Comparison of ENCODE assay signal across 31 cellular contexts in genomic region chr20:52727740-52728456, GRCh38.
"Had no signal": no experiment of that assay in that cellular context is flagged by ENCODE, and none has a peak within 500 bp of the region (broad histone marks: within the 10 kb centered on the region; RNA-seq: fewer than 3 reads in every experiment).

No MANE protein-coding gene starts in this region.

- H3K4me3 ChIP-seq: colonic mucosa, heart left ventricle had no signal

- H3K36me3 ChIP-seq: brain microvascular endothelial cell, colonic mucosa, heart left ventricle had no signal

- ATAC-seq: activated naive CD4-positive, alpha-beta T cell treated with anti-CD3 and anti-CD28 coated beads, Interleukin-2, amount 50 U/mL, for 72 hours; activated T-cell treated with anti-CD3 and anti-CD28 coated beads, Interleukin-2, amount 50 U/mL, for 72 hours; heart left ventricle; WTC11 had no signal

- H3K9me3 ChIP-seq: colonic mucosa had no signal

- H3K27me3 ChIP-seq: brain microvascular endothelial cell, colonic mucosa, heart left ventricle had no signal

- FAIRE-seq: astrocyte, endometrium, endothelial cell of umbilical vein, frontal cortex, TTC549 had no signal

- H3K27ac ChIP-seq: brain microvascular endothelial cell, colonic mucosa, epithelial cell of prostate, heart left ventricle, VCaP had no signal

- DNase-seq: activated CD4-positive, alpha-beta memory T cell treated with anti-CD3 and anti-CD28 coated beads, Interleukin-2, amount 10 ng/mL, durations not matched to agents 7 days and 5 days; activated CD4-positive, alpha-beta T cell treated with anti-CD3 and anti-CD28 coated beads for 1 hour; activated CD4-positive, alpha-beta T cell treated with anti-CD3 and anti-CD28 coated beads for 4 hours; activated CD4-positive, alpha-beta T cell treated with anti-CD3 and anti-CD28 coated beads, Interleukin-2, amount 10 ng/mL, durations not matched to agents 7 days and 5 days; activated CD4-positive, alpha-beta T cell treated with anti-CD3 and anti-CD28 coated beads, Interleukin-2, amount 50 U/mL, for 4 hours; activated CD8-positive, alpha-beta memory T cell treated with anti-CD3 and anti-CD28 coated beads, Interleukin-2, amount 50 U/mL, for 48 hours; activated gamma-delta T cell; activated naive CD4-positive, alpha-beta T cell; activated naive CD4-positive, alpha-beta T cell treated with anti-CD3 and anti-CD28 coated beads, Interleukin-2, amount 10 ng/mL, durations not matched to agents 7 days and 5 days; activated naive CD8-positive, alpha-beta T cell treated with anti-CD3 and anti-CD28 coated beads, Interleukin-2, amount 10 ng/mL, durations not matched to agents 7 days and 5 days; activated T-cell treated with anti-CD3 and anti-CD28 coated beads for 4 hours; activated T-cell treated with anti-CD3 and anti-CD28 coated beads, Interleukin-2, amount 50 U/mL, for 24 hours; activated T-cell treated with anti-CD3 and anti-CD28 coated beads, Interleukin-2, amount 50 U/mL, for 72 hours; anterior cingulate cortex; brain microvascular endothelial cell; caudate nucleus; colonic mucosa; effector CD8-positive, alpha-beta T cell; foreskin fibroblast; glutamatergic neuron; T-helper 2 cell had no signal

- H3K4me1 ChIP-seq: colonic mucosa, heart left ventricle had no signal
